18 cellular contexts compared by ENCODE assay signal in the genomic region with DNA sequence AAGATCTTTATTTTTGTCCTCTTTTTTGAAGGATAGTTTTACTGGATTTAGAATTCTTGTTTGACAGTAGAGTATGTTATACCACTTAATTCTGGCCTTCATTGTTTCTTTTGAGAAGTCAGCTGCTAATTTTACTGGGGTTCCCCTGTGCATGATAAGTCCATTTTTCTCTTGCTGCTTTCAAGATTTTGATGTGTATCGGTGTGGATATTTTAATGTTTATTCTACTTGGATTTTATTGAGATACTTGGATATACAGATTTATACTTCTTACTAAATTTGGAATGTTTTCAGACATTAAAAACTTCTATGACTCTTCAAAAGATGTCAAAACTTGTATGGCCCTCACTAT.
A peak's percentile ranks its signal among the peaks of the same experiment; 100 is the strongest.
DNase-seq lines count a peak whose midpoint lies in the region; ATAC-seq and TF ChIP-seq lines count a peak whose summit lies in the region.
"Had no signal": no experiment of that assay in that cellular context is flagged by ENCODE, and none has a peak within 500 bp of the region (broad histone marks: within the 10 kb centered on the region; RNA-seq: fewer than 3 reads in every experiment).

No MANE protein-coding gene starts in this region.

- H3K4me3 ChIP-seq in KMS-11 (IDR thresholded peaks at IDR 0.05; ENCODE audit: insufficient read depth, low read depth, low read length) = no peak overlapping the region
- H3K4me3 ChIP-seq: A549 had no signal

- no peak for DNase-seq in activated naive CD8-positive, alpha-beta T cell treated with anti-CD3 and anti-CD28 coated beads for 36 hours
- DNase-seq in activated naive CD8-positive, alpha-beta T cell treated with anti-CD3 and anti-CD28 coated beads, Interleukin-2, amount 50 U/mL, for 24 hours = no peak
- DNase-seq in glutamatergic neuron = no peak
- DNase-seq in NCI-H146 (lab: John Stamatoyannopoulos, UW) = no peak
- DNase-seq: BE2C, DMS 273 treated with DMSO at 0.1 percent for 48 hours, DMS79 treated with DMSO at 0.1 percent for 48 hours, MM.1S, NCI-H1048, NCI-H1417 treated with DMSO at 0.1 percent for 48 hours, NCI-H187 treated with DMSO at 0.1 percent for 48 hours, NCI-H2107, NCI-H2227 treated with DMSO at 0.1 percent for 48 hours, NCI-H510A had no signal

- H3K4me1 ChIP-seq in KMS-11 (ENCODE audit: low read depth, poor library complexity, severe bottlenecking) = peaks cover 48% of the 10 kb centered on the region
- H3K4me1 ChIP-seq: BE2C had no signal

- H3K36me3 Mint-ChIP-seq in activated naive CD8-positive, alpha-beta T cell treated with anti-CD3 and anti-CD28 coated beads for 36 hours = peaks cover 71% of the 10 kb centered on the region
- H3K36me3 Mint-ChIP-seq in activated naive CD8-positive, alpha-beta T cell treated with anti-CD3 and anti-CD28 coated beads, Interleukin-2, amount 50 U/mL, for 24 hours (ENCODE audit: low read depth) = peaks cover 65% of the 10 kb centered on the region
- peaks cover 11% of the 10 kb centered on the region for H3K36me3 Mint-ChIP-seq in glutamatergic neuron (ENCODE audit: unreplicated experiment)

- H3K27ac ChIP-seq in KMS-11 (peak overlapping the region; percentile 74), VCaP (peak overlapping the region; percentile 40)
- H3K27ac ChIP-seq: A549 had no signal

- H3K9ac ChIP-seq in KMS-11 = 0 out of 2 replicates have a peak overlapping the region, but pooled peaks have one; percentile 2

- H3K36me3 ChIP-seq in KMS-11 (ENCODE audit: insufficient read depth) = peaks cover 3% of the 10 kb centered on the region; the same call in 1 of the 2 replicates

- H3K4me2 ChIP-seq in KMS-11 = peak overlapping the region; percentile 56

- ATAC-seq in activated naive CD8-positive, alpha-beta T cell treated with anti-CD3 and anti-CD28 coated beads, Interleukin-2, amount 50 U/mL, for 24 hours = no peak
- ATAC-seq in HG02759 (IDR thresholded peaks at IDR 0.05; ENCODE audit: unreplicated experiment) = no peak
- ATAC-seq: A549 had no signal

- peaks cover 24% of the 10 kb centered on the region for H3K4me1 Mint-ChIP-seq in activated naive CD8-positive, alpha-beta T cell treated with anti-CD3 and anti-CD28 coated beads for 36 hours
- H3K4me1 Mint-ChIP-seq in activated naive CD8-positive, alpha-beta T cell treated with anti-CD3 and anti-CD28 coated beads, Interleukin-2, amount 50 U/mL, for 24 hours = peaks cover 30% of the 10 kb centered on the region
- peaks cover 11% of the 10 kb centered on the region for H3K4me1 Mint-ChIP-seq in glutamatergic neuron (ENCODE audit: low read depth, unreplicated experiment)

- H2AFZ ChIP-seq in KMS-11 (ENCODE audit: low read depth) = no peak overlapping the region

- H3K27me3 Mint-ChIP-seq in activated naive CD8-positive, alpha-beta T cell treated with anti-CD3 and anti-CD28 coated beads for 36 hours = no peaks in the 10 kb centered on the region
- no peaks in the 10 kb centered on the region for H3K27me3 Mint-ChIP-seq in activated naive CD8-positive, alpha-beta T cell treated with anti-CD3 and anti-CD28 coated beads, Interleukin-2, amount 50 U/mL, for 24 hours
- no peaks in the 10 kb centered on the region for H3K27me3 Mint-ChIP-seq in glutamatergic neuron (ENCODE audit: unreplicated experiment)

- H3K9me3 Mint-ChIP-seq in activated naive CD8-positive, alpha-beta T cell treated with anti-CD3 and anti-CD28 coated beads for 36 hours = peaks cover 20% of the 10 kb centered on the region
- peaks cover 21% of the 10 kb centered on the region for H3K9me3 Mint-ChIP-seq in activated naive CD8-positive, alpha-beta T cell treated with anti-CD3 and anti-CD28 coated beads, Interleukin-2, amount 50 U/mL, for 24 hours
- no peaks in the 10 kb centered on the region for H3K9me3 Mint-ChIP-seq in glutamatergic neuron (ENCODE audit: unreplicated experiment)

- H3K4me3 Mint-ChIP-seq in activated naive CD8-positive, alpha-beta T cell treated with anti-CD3 and anti-CD28 coated beads for 36 hours = no peak overlapping the region
- H3K4me3 Mint-ChIP-seq in activated naive CD8-positive, alpha-beta T cell treated with anti-CD3 and anti-CD28 coated beads, Interleukin-2, amount 50 U/mL, for 24 hours = no peak overlapping the region
- no peak overlapping the region for H3K4me3 Mint-ChIP-seq in glutamatergic neuron (ENCODE audit: unreplicated experiment)

- H3K27me3 ChIP-seq in KMS-11 (ENCODE audit: insufficient read depth, low read depth) = no peaks in the 10 kb centered on the region
- H3K27me3 ChIP-seq: BE2C had no signal

- peak overlapping the region; percentile 10 for H3K27ac Mint-ChIP-seq in activated naive CD8-positive, alpha-beta T cell treated with anti-CD3 and anti-CD28 coated beads for 36 hours
- H3K27ac Mint-ChIP-seq in activated naive CD8-positive, alpha-beta T cell treated with anti-CD3 and anti-CD28 coated beads, Interleukin-2, amount 50 U/mL, for 24 hours = no peak overlapping the region
- H3K27ac Mint-ChIP-seq in glutamatergic neuron (ENCODE audit: unreplicated experiment) = no peak overlapping the region

- TF ChIP-seq CTCF in KMS-11 (conservative IDR thresholded peaks at IDR 0.05; ENCODE audit: low read depth, low read length) (no peak), VCaP (conservative IDR thresholded peaks at IDR 0.05) (no peak), glutamatergic neuron (IDR thresholded peaks at IDR 0.05; ENCODE audit: partially characterized antibody, unreplicated experiment) (no peak)

- 0 out of 2 replicates have a peak, but pooled peaks cover 2% of the 10 kb centered on the region for H4K20me1 ChIP-seq in KMS-11 (ENCODE audit: insufficient read depth)

- H3K79me2 ChIP-seq in KMS-11 (ENCODE audit: insufficient read depth, low read depth) = no peaks in the 10 kb centered on the region
